10 cellular contexts compared by ENCODE assay signal in genomic region chr17:43014946-43015519, GRCh38. TPM values are rescaled to one million over a fixed set of nuclear protein-coding genes. Genes with fewer than 3 reads are reported as not detected.
DNase-seq lines count a peak whose midpoint lies in the region; ATAC-seq and TF ChIP-seq lines count a peak whose summit lies in the region.
"Had no signal": no experiment of that assay in that cellular context is flagged by ENCODE, and none has a peak within 500 bp of the region (broad histone marks: within the 10 kb centered on the region; RNA-seq: fewer than 3 reads in every experiment).

No MANE protein-coding gene starts in this region.

- H3K27me3 ChIP-seq in BLaER1 treated with 17β-estradiol and CSF1 and Interleukin-3, amounts not matched to agents 10 nM and 100 nM, result no peaks in the 10 kb centered on the region
- no peaks in the 10 kb centered on the region for H3K27me3 ChIP-seq in PC-3 (ENCODE audit: low read length)
- no peaks in the 10 kb centered on the region for H3K27me3 ChIP-seq in gastroesophageal sphincter
- H3K27me3 ChIP-seq in osteoblast (ENCODE audit: insufficient read depth, low read length), result no peaks in the 10 kb centered on the region

- no peaks in the 10 kb centered on the region for H3K9me3 ChIP-seq in BLaER1 treated with 17β-estradiol and CSF1 and Interleukin-3, amounts not matched to agents 10 nM and 100 nM (replicated peaks in 1 of 11)
- no peaks in the 10 kb centered on the region for H3K9me3 ChIP-seq in PC-3 (ENCODE audit: low read length)
- H3K9me3 ChIP-seq in gastroesophageal sphincter, result no peaks in the 10 kb centered on the region
- no peaks in the 10 kb centered on the region for H3K9me3 ChIP-seq in osteoblast (ENCODE audit: low read depth, low read length)

- in situ Hi-C loops in GM13976 (cut with MboI; ENCODE audit: low sequenced_read_pairs, unreplicated experiment), result no loop called here

- TF ChIP-seq CTCF in PC-3 (conservative IDR thresholded peaks at IDR 0.05; ENCODE audit: low read depth, low read length) (no peak), gastroesophageal sphincter (IDR thresholded peaks at IDR 0.05) (no peak), osteoblast (IDR thresholded peaks at IDR 0.05; ENCODE audit: extremely low read depth, low read depth, low read length) (no peak), GM13976 (IDR thresholded peaks at IDR 0.05; ENCODE audit: borderline replicate concordance, control extremely low read depth, extremely low read depth, insufficient read depth, missing control alignments) (no peak)

- CTCF ChIA-PET in PC-3 (lab: Charles Lee), result no interaction called here

- ATAC-seq in PC-3, result no peak
- ATAC-seq in gastroesophageal sphincter, result peak; percentile 19
- no peak for ATAC-seq in GM19463 (IDR thresholded peaks at IDR 0.05; ENCODE audit: unreplicated experiment)

- peaks cover 22 to 85% (median 50%) of the 10 kb centered on the region in 11 experiments; a peak in 21 of 22 replicates for H3K36me3 ChIP-seq in BLaER1 treated with 17β-estradiol and CSF1 and Interleukin-3, amounts not matched to agents 10 nM and 100 nM
- H3K36me3 ChIP-seq in PC-3 (ENCODE audit: low read depth, low read length), result no peaks in the 10 kb centered on the region
- H3K36me3 ChIP-seq in gastroesophageal sphincter, result peaks cover 0 to 68% of the 10 kb centered on the region in 2 donors
- H3K36me3 ChIP-seq in osteoblast (ENCODE audit: insufficient read depth, low read length), result peaks cover 42% of the 10 kb centered on the region

- no peak for TF ChIP-seq POLR2A in gastroesophageal sphincter (IDR thresholded peaks at IDR 0.05)

- H3K27ac ChIP-seq in BLaER1 treated with 17β-estradiol and CSF1 and Interleukin-3, amounts not matched to agents 10 nM and 100 nM, result peak overlapping the region in 6 of 11 experiments; percentile 0 to 70 (median 54); a peak in 11 of 22 replicates
- no peak overlapping the region for H3K27ac ChIP-seq in PC-3 (ENCODE audit: low read length)
- peak overlapping the region in 3 of 4 donors; percentile 67 to 76 (median 72) for H3K27ac ChIP-seq in gastroesophageal sphincter
- no peak overlapping the region for H3K27ac ChIP-seq in osteoblast (ENCODE audit: low read depth, low read length)

- H3K4me1 ChIP-seq in BLaER1 treated with 17β-estradiol and CSF1 and Interleukin-3, amounts not matched to agents 10 nM and 100 nM, result peaks cover 22 to 72% (median 49%) of the 10 kb centered on the region in 10 experiments
- H3K4me1 ChIP-seq in PC-3 (ENCODE audit: insufficient read depth, low read length) (peaks cover 12% of the 10 kb centered on the region), gastroesophageal sphincter (peaks cover 0 to 90% (median 53%) of the 10 kb centered on the region in 3 donors), osteoblast (ENCODE audit: insufficient read depth, low read length) (peaks cover 17% of the 10 kb centered on the region)

- peak overlapping the region in 6 of 11 experiments; percentile 16 to 80 (median 68); a peak in 11 of 22 replicates for H3K4me2 ChIP-seq in BLaER1 treated with 17β-estradiol and CSF1 and Interleukin-3, amounts not matched to agents 10 nM and 100 nM
- no peak overlapping the region for H3K4me2 ChIP-seq in PC-3 (ENCODE audit: low read length)
- H3K4me2 ChIP-seq in osteoblast (ENCODE audit: insufficient read depth, low read length), result no peak overlapping the region

- H4K20me1 ChIP-seq in BLaER1 treated with 17β-estradiol and CSF1 and Interleukin-3, amounts not matched to agents 10 nM and 100 nM, result peaks cover 0 to 98% (median 4%) of the 10 kb centered on the region in 11 experiments; a peak in 8 of 22 replicates
- no peaks in the 10 kb centered on the region for H4K20me1 ChIP-seq in PC-3 (ENCODE audit: low read length)
- H4K20me1 ChIP-seq in osteoblast (ENCODE audit: insufficient read depth, low read length), result peaks cover 22% of the 10 kb centered on the region

- intact Hi-C loops in PC-3 (cut with micrococcal nuclease), result no loop called here

- H3F3A ChIP-seq in PC-3 (ENCODE audit: low read length, unreplicated experiment), result no peaks in the 10 kb centered on the region

- 0 out of 2 replicates have a peak, but pooled peaks cover 3% of the 10 kb centered on the region for H3K79me2 ChIP-seq in PC-3 (ENCODE audit: low read length)
- peaks cover 42% of the 10 kb centered on the region for H3K79me2 ChIP-seq in osteoblast (ENCODE audit: insufficient read depth, low read length)

- 38 to 57% methylated on average over 1 of the region's 7 CpGs for WGBS in gastroesophageal sphincter (ENCODE audit: low coverage in 1 of 2), 2 donors

- no peaks in the 10 kb centered on the region for H3K9me2 ChIP-seq in PC-3 (replicated peaks; ENCODE audit: low read length)

- no peak for TF ChIP-seq EP300 in gastroesophageal sphincter (IDR thresholded peaks at IDR 0.05)

- no peak overlapping the region for H3K4me3 ChIP-seq in BLaER1 treated with 17β-estradiol and CSF1 and Interleukin-3, amounts not matched to agents 10 nM and 100 nM
- H3K4me3 ChIP-seq in PC-3 (ENCODE audit: low read length) (no peak overlapping the region), gastroesophageal sphincter (no peak overlapping the region), osteoblast (ENCODE audit: insufficient read depth, low read length) (no peak overlapping the region)

- DNase-seq in PC-3, result no peak
- peak; percentile 37 for DNase-seq in osteoblast (ENCODE audit: insufficient read length, low spot score, missing footprints)
- DNase-seq in GM13976 (ENCODE audit: low spot score), result no peak
- no peak for DNase-seq in activated gamma-delta T cell treated with Interleukin-2 at 50 U/mL for 16 hours
- DNase-seq in C1 segment of cervical spinal cord (lab: John Stamatoyannopoulos, UW), result no peak
- DNase-seq: activated CD4-positive, CD25-positive, alpha-beta regulatory T cell treated with anti-CD3 and anti-CD28 coated beads, Interleukin-2, amount 50 U/mL, for 72 hours; NCI-H2171 had no signal

- H2AFZ ChIP-seq in PC-3 (ENCODE audit: low read length), result no peak overlapping the region
- no peak overlapping the region for H2AFZ ChIP-seq in osteoblast (ENCODE audit: low read length)

- POLR2A ChIA-PET in PC-3 (lab: Charles Lee; ENCODE audit: unreplicated experiment), result no interaction called here

- BruUV-seq in PC-3 (replicated peaks; lab: Mats Ljungman, UMichigan), result TSS peak; percentile 28

- peak overlapping the region in 7 of 11 experiments; percentile 1 to 64 (median 26); a peak in 8 of 22 replicates for H3K9ac ChIP-seq in BLaER1 treated with 17β-estradiol and CSF1 and Interleukin-3, amounts not matched to agents 10 nM and 100 nM
- H3K9ac ChIP-seq in PC-3 (ENCODE audit: low read length), result no peak overlapping the region

RNA-seq across cellular contexts. Expression of gene VAT1, which starts 7.2 kb away (rescaled TPM):
- 62.4 and 68.1 TPM in 2 replicates for total RNA-seq in PC-3 (2014; rRNA removed)
- total RNA-seq in gastroesophageal sphincter, result 100 to 1,000 TPM in 3 of 4 donors, 10 to 100 TPM in 1; 89.2 to 187 (median 139) TPM
- 441 and 449 TPM in 2 replicates for total RNA-seq in osteoblast

RNA-seq across cellular contexts. Expression of gene IFI35, which starts 8.4 kb away (rescaled TPM):
- total RNA-seq in PC-3 (2014; rRNA removed) (8.7 and 12.3 TPM in 2 replicates), gastroesophageal sphincter (10 to 100 TPM; 17.1 to 27.9 (median 22.9) TPM), osteoblast (28.6 and 45.2 TPM in 2 replicates)

RNA-seq across cellular contexts. Expression of gene RND2, which starts 10.0 kb away (rescaled TPM):
- 0.12 and 0.29 TPM in 2 replicates for total RNA-seq in PC-3 (2014; rRNA removed)
- 1 to 10 TPM; 1.5 to 4.5 (median 2.5) TPM for total RNA-seq in gastroesophageal sphincter
- total RNA-seq in osteoblast, result 0.29 and 0.36 TPM in 2 replicates

RNA-seq across cellular contexts. Expression of gene RPL27, which starts 16.8 kb away (rescaled TPM):
- total RNA-seq in PC-3 (2014; rRNA removed) (667 and 784 TPM in 2 replicates), gastroesophageal sphincter (1,000 to 10,000 TPM in 3 of 4 donors, 100 to 1,000 TPM in 1; 854 to 1,510 (median 1,196) TPM), osteoblast (878 and 1,256 TPM in 2 replicates)

RNA-seq across cellular contexts. Expression of gene RUNDC1, which starts 34.7 kb away (rescaled TPM):
- total RNA-seq in PC-3 (2014; rRNA removed) (9.5 and 15.6 TPM in 2 replicates), gastroesophageal sphincter (10 to 100 TPM; 16.4 to 20.9 (median 19.4) TPM), osteoblast (8.8 and 10.1 TPM in 2 replicates)

Comparison
In these comparisons a context has a peak if more than half of its experiments do, and no peak if none do; other contexts are left out.
1. H3K27ac ChIP-seq: peak in BLaER1 treated with 17β-estradiol and CSF1 and Interleukin-3, amounts not matched to agents 10 nM and 100 nM (6 of 11) and gastroesophageal sphincter (3 of 4); none in PC-3 (single experiment) and osteoblast (single experiment).
2. H3K4me2 ChIP-seq: peak in BLaER1 treated with 17β-estradiol and CSF1 and Interleukin-3, amounts not matched to agents 10 nM and 100 nM (6 of 11); none in PC-3 (single experiment) and osteoblast (single experiment).